Comparison of ENCODE assay signal across 8 cellular contexts in genomic region chr10:68332259-68333057, GRCh38. TPM values are rescaled to one million over a fixed set of nuclear protein-coding genes. Genes with fewer than 3 reads are reported as not detected.
DNase-seq lines count a peak whose midpoint lies in the region; ATAC-seq, FAIRE-seq and TF ChIP-seq lines count a peak whose summit lies in the region.

Gene PBLD, minus strand, starts transcription at chr10:68332928. Its CDS starts 26,084 bp downstream, at chr10:68306844.

- FAIRE-seq in H54 (lab: Jason Lieb, UNC), result peak; percentile 66
- FAIRE-seq in pancreas (lab: Jason Lieb, UNC), result no peak

- TF ChIP-seq CTCF in cardiac muscle cell (IDR thresholded peaks at IDR 0.05; ENCODE audit: low read depth, low read length) (peak; percentile 63), pancreas (IDR thresholded peaks at IDR 0.05) (no peak)

- intact Hi-C loops in pancreas (cut with DNase I), result no loop called here

- no peaks in the 10 kb centered on the region for H3K27me3 Mint-ChIP-seq in activated naive CD8-positive, alpha-beta T cell treated with anti-CD3 and anti-CD28 coated beads, Interleukin-2, amount 10 ng/mL, durations not matched to agents 7 days and 5 days

- peak; percentile 72 for TF ChIP-seq POLR2A in H54 (IDR thresholded peaks at IDR 0.05; ENCODE audit: low read depth, low read length)

- H3K9me3 ChIP-seq in MG63, result no peaks in the 10 kb centered on the region
- no peaks in the 10 kb centered on the region for H3K9me3 ChIP-seq in cardiac muscle cell (ENCODE audit: low read depth)
- H3K9me3 ChIP-seq in pancreas, result no peaks in the 10 kb centered on the region
- no peaks in the 10 kb centered on the region for H3K9me3 ChIP-seq in thymus (ENCODE audit: control insufficient read depth)

- peak; percentile 19 for ATAC-seq in activated naive CD8-positive, alpha-beta T cell treated with anti-CD3 and anti-CD28 coated beads, Interleukin-2, amount 10 ng/mL, durations not matched to agents 7 days and 5 days (ENCODE audit: low read depth)
- peak; percentile 57 to 64 (median 62) for ATAC-seq in pancreas

- peak within 1 kb of the TSS; percentile 99 for H3K4me3 Mint-ChIP-seq in activated naive CD8-positive, alpha-beta T cell treated with anti-CD3 and anti-CD28 coated beads, Interleukin-2, amount 10 ng/mL, durations not matched to agents 7 days and 5 days

- peaks cover 44% of the 10 kb centered on the region for H3K4me1 Mint-ChIP-seq in activated naive CD8-positive, alpha-beta T cell treated with anti-CD3 and anti-CD28 coated beads, Interleukin-2, amount 10 ng/mL, durations not matched to agents 7 days and 5 days

- DNase-seq in Daoy (ENCODE audit: low read depth) (peak; percentile 78), H54 (ENCODE audit: insufficient read length, low spot score) (peak; percentile 28), MG63 (peak; percentile 78), SK-N-DZ (ENCODE audit: low spot score) (peak; percentile 86), cardiac muscle cell (ENCODE audit: low read depth in 1 of 2, low spot score in 1 of 2) (peak; percentile 86 to 87), pancreas (peak; percentile 68 to 86 (median 78))
- DNase-seq in activated naive CD8-positive, alpha-beta T cell treated with anti-CD3 and anti-CD28 coated beads, Interleukin-2, amount 10 ng/mL, durations not matched to agents 7 days and 5 days, result peak; percentile 79

- peak within 1 kb of the TSS; percentile 93 for H3K4me3 ChIP-seq in MG63
- peak within 1 kb of the TSS; percentile 82 for H3K4me3 ChIP-seq in cardiac muscle cell
- H3K4me3 ChIP-seq in pancreas, result peak within 1 kb of the TSS; percentile 56 to 98 (median 75)
- H3K4me3 ChIP-seq in thymus (ENCODE audit: low read length), result peak within 1 kb of the TSS; percentile 99

- H3K27ac Mint-ChIP-seq in activated naive CD8-positive, alpha-beta T cell treated with anti-CD3 and anti-CD28 coated beads, Interleukin-2, amount 10 ng/mL, durations not matched to agents 7 days and 5 days, result peak within 1 kb of the TSS; percentile 100

- H3K27me3 ChIP-seq in MG63 (no peaks in the 10 kb centered on the region), cardiac muscle cell (no peaks in the 10 kb centered on the region), pancreas (no peaks in the 10 kb centered on the region), thymus (ENCODE audit: control insufficient read depth, insufficient read depth) (no peaks in the 10 kb centered on the region)

- H3K27ac ChIP-seq in cardiac muscle cell, result peak within 1 kb of the TSS; percentile 95
- peak within 1 kb of the TSS; percentile 90 to 99 (median 97) for H3K27ac ChIP-seq in pancreas
- H3K27ac ChIP-seq in thymus (ENCODE audit: low read depth), result peak within 1 kb of the TSS; percentile 100

- 0 to 1% methylated on average over 49 to 51 of the region's 51 CpGs for WGBS in pancreas, 2 donors
- under 1% methylated on average over 51 of the region's 51 CpGs for WGBS in thymus

- H3K36me3 ChIP-seq in MG63 (peaks cover 51% of the 10 kb centered on the region), cardiac muscle cell (no peaks in the 10 kb centered on the region), pancreas (no peaks in the 10 kb centered on the region), thymus (ENCODE audit: control insufficient read depth, insufficient read depth) (no peaks in the 10 kb centered on the region)

- no peaks in the 10 kb centered on the region for H3K9me3 Mint-ChIP-seq in activated naive CD8-positive, alpha-beta T cell treated with anti-CD3 and anti-CD28 coated beads, Interleukin-2, amount 10 ng/mL, durations not matched to agents 7 days and 5 days

- POLR2A ChIA-PET in activated naive CD8-positive, alpha-beta T cell treated with anti-CD3 and anti-CD28 coated beads, Interleukin-2, amount 10 ng/mL, durations not matched to agents 7 days and 5 days (lab: Charles Lee), result interaction anchor here (0.6 to 4.6 kb wide), 31 partner anchors 9 to 667 kb away, joined by 3 to 60 read pairs (median 4); partner anchors contain the start of genes CCAR1, DNAJC12, HERC4 and RUFY2

- peaks cover 36% of the 10 kb centered on the region for H3K4me1 ChIP-seq in cardiac muscle cell (ENCODE audit: low read depth)
- H3K4me1 ChIP-seq in pancreas, result peaks cover 16 to 45% (median 38%) of the 10 kb centered on the region in 3 donors
- peaks cover 18% of the 10 kb centered on the region for H3K4me1 ChIP-seq in thymus (ENCODE audit: control insufficient read depth, insufficient read depth, low read length)

- H3K36me3 Mint-ChIP-seq in activated naive CD8-positive, alpha-beta T cell treated with anti-CD3 and anti-CD28 coated beads, Interleukin-2, amount 10 ng/mL, durations not matched to agents 7 days and 5 days, result peaks cover 29% of the 10 kb centered on the region

RNA-seq across cellular contexts. Expression of gene PBLD, which starts in this region (rescaled TPM):
- total RNA-seq in Daoy (2014; rRNA removed; shearing (Covaris generic)), result 0.86 and 1.8 TPM in 2 replicates
- 2.5 and 3.4 TPM in 2 replicates for total RNA-seq in MG63 (2014; rRNA removed; shearing (Covaris generic); ENCODE audit: low replicate concordance)
- polyA plus RNA-seq in SK-N-DZ (2014; cell fraction: cytosol; rRNA removed), result 5.1 and 5.2 TPM in 2 replicates
- 4.8 and 5.1 TPM in 2 replicates for polyA plus RNA-seq in SK-N-DZ (2014; cell fraction: nucleus; rRNA removed)
- total RNA-seq in activated naive CD8-positive, alpha-beta T cell treated with anti-CD3 and anti-CD28 coated beads, Interleukin-2, amount 10 ng/mL, durations not matched to agents 7 days and 5 days, result 1 to 10 TPM; 1.6 to 1.9 TPM
- total RNA-seq in cardiac muscle cell (4.5 and 4.6 TPM in 2 replicates), pancreas (10 to 100 TPM; 19.4 to 47.5 (median 27.8) TPM)
- polyA plus RNA-seq in cardiac muscle cell (4.6 and 5.6 TPM in 2 replicates), pancreas (10 to 100 TPM; 11.9 to 14.2 TPM), thymus (2.5 TPM)

Comparison
In these comparisons a context has a peak if more than half of its experiments do, and no peak if none do; other contexts are left out.
1. Peak in every context shown above with its lines: DNase-seq, ATAC-seq, H3K4me3 ChIP-seq and H3K27ac ChIP-seq.
2. DNase-seq: peak in every context shown above with its lines; median percentile 86 in cardiac muscle cell; 86 in SK-N-DZ; 79 in activated naive CD8-positive, alpha-beta T cell treated with anti-CD3 and anti-CD28 coated beads, Interleukin-2, amount 10 ng/mL, durations not matched to agents 7 days and 5 days; 78 in Daoy; 78 in MG63; 78 in pancreas; 28 in H54.